1 cellular context compared by ENCODE assay signal in the genomic region with DNA sequence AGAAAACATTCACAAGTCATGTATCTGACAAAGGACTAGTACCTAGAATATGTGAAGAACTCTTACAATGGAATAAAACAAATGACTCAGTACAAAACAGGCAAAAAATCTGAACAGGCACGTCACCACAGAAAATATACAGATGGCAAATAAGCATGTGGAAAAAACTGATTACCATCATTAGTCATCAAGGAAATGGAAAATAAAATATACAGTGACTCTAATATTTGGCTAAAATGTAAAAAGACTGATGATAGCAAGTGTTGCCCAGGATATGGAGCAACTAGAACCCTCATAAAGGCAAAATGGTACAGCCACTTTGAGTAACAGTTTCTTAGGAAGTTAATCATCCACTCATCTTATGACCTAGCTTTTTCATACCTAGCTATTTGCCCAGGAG.
TF ChIP-seq lines count a peak whose summit lies in the region.

No MANE protein-coding gene starts in this region.

TF ChIP-seq in endothelial cell of umbilical vein, 7 proteins besides CTCF, POLR2A, EP300 and RAD21:
- peak; percentile 68 for TF ChIP-seq GATA2 (IDR thresholded peaks at IDR 0.05; ENCODE audit: insufficient read depth, insufficient read length, low read depth, low read length)
- TF ChIP-seq JUN (IDR thresholded peaks at IDR 0.05; ENCODE audit: borderline replicate concordance, insufficient read depth, insufficient read length, low read depth) = peak; percentile 75
- no peak for TF ChIP-seq MYC (IDR thresholded peaks at IDR 0.05; ENCODE audit: low read depth, low read length)
- TF ChIP-seq FOS (IDR thresholded peaks at IDR 0.05; ENCODE audit: borderline replicate concordance, insufficient read depth, low read length) = peak; percentile 80
- TF ChIP-seq POLR2AphosphoS5 (IDR thresholded peaks at IDR 0.05; ENCODE audit: insufficient read depth, low read depth, low read length) = peak; percentile 20
- no peak for TF ChIP-seq EZH2 (IDR thresholded peaks at IDR 0.05; ENCODE audit: borderline replicate concordance, low read depth, low read length, severe bottlenecking)
- TF ChIP-seq MAX (IDR thresholded peaks at IDR 0.05; ENCODE audit: insufficient read depth, insufficient read length) = no peak
